In the genomic region with DNA sequence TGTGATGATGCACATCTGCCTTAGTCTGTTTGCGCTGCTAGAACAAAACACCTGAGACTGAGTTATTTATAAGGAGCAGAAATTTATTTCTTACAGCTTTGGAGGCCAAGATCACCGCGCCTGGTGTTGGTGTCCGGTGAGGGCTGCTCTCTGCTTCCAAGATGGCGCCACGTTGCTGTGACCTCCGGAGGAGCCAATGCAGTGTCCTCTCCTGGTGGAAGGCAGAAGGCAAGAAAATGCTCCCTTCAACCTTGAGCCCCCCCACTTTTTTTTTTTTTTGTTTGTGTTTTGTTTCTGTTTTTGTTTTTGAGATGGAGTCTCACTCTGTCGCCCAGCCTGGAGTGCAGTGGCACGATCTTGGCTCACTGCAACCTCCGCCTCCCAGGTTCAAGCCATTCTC, we compare ENCODE assay signal across 35 cellular contexts.
"Had no signal": no experiment of that assay in that cellular context is flagged by ENCODE, and none has a peak within 500 bp of the region (broad histone marks: within the 10 kb centered on the region; RNA-seq: fewer than 3 reads in every experiment).

No MANE protein-coding gene starts in this region.

- H3K4me1 ChIP-seq: adrenal gland, body of pancreas, breast epithelium had no signal

- H3K4me3 ChIP-seq: adrenal gland, body of pancreas, breast epithelium had no signal

- ATAC-seq: activated CD8-positive, alpha-beta T cell treated with anti-CD3 and anti-CD28 coated beads for 36 hours; activated naive CD4-positive, alpha-beta T cell treated with anti-CD3 and anti-CD28 coated beads, Interleukin-2, amount 50 U/mL, for 72 hours; activated T-cell treated with anti-CD3 and anti-CD28 coated beads, Interleukin-2, amount 50 U/mL, for 4 hours; activated T-cell treated with anti-CD3 and anti-CD28 coated beads, Interleukin-2, amount 50 U/mL, for 72 hours; activated T-helper 17 cell treated with anti-CD3 and anti-CD28 coated beads, Interleukin-2, amount 50 U/mL, for 72 hours; body of pancreas had no signal

- H3K36me3 ChIP-seq: adrenal gland, brain microvascular endothelial cell, breast epithelium had no signal

- DNase-seq: activated B cell treated with CpG ODN at 0.5 μM for 24 hours; activated CD4-positive, alpha-beta memory T cell treated with anti-CD3 and anti-CD28 coated beads for 36 hours; activated CD4-positive, alpha-beta T cell treated with anti-CD3 and anti-CD28 coated beads for 4 hours; activated CD4-positive, alpha-beta T cell treated with anti-CD3 and anti-CD28 coated beads, Interleukin-2, amount 10 ng/mL, durations not matched to agents 24 days and 14 days; activated CD4-positive, alpha-beta T cell treated with anti-CD3 and anti-CD28 coated beads, Interleukin-2, amount 50 U/mL, for 1 hour; activated CD4-positive, alpha-beta T cell treated with anti-CD3 and anti-CD28 coated beads, Interleukin-2, amount 50 U/mL, for 4 hours; activated CD4-positive, CD25-positive, alpha-beta regulatory T cell treated with anti-CD3 and anti-CD28 coated beads, Interleukin-2, amount 50 U/mL, for 72 hours; activated CD8-positive, alpha-beta memory T cell treated with anti-CD3 and anti-CD28 coated beads, Interleukin-2, amount 50 U/mL, for 4 hours; activated CD8-positive, alpha-beta T cell treated with anti-CD3 and anti-CD28 coated beads for 36 hours; activated effector memory CD4-positive, alpha-beta T cell treated with anti-CD3 and anti-CD28 coated beads, Interleukin-2, amount 50 U/mL, for 16 hours; activated gamma-delta T cell treated with Interleukin-2 at 50 U/mL for 16 hours; activated naive CD4-positive, alpha-beta T cell; activated naive CD4-positive, alpha-beta T cell treated with anti-CD3 and anti-CD28 coated beads for 36 hours; activated naive CD4-positive, alpha-beta T cell treated with anti-CD3 and anti-CD28 coated beads, Interleukin-2, amount 50 U/mL, for 16 hours; activated naive CD8-positive, alpha-beta T cell treated with anti-CD3 and anti-CD28 coated beads for 36 hours; activated T-cell treated with anti-CD3 and anti-CD28 coated beads for 4 hours; activated T-cell treated with anti-CD3 and anti-CD28 coated beads, Interleukin-2, amount 50 U/mL, for 1 hour; activated T-cell treated with anti-CD3 and anti-CD28 coated beads, Interleukin-2, amount 50 U/mL, for 4 hours; activated T-cell treated with anti-CD3 and anti-CD28 coated beads, Interleukin-2, amount 50 U/mL, for 72 hours; adrenal gland; amniotic stem cell; aorta; body of pancreas; brain microvascular endothelial cell; caudate nucleus; cerebellar nuclear complex; T-helper 1 cell; T-helper 2 cell; T-helper 9 cell had no signal

- FAIRE-seq: astrocyte, TTC549 had no signal

- H3K27ac ChIP-seq: adrenal gland, body of pancreas, brain microvascular endothelial cell, breast epithelium, VCaP had no signal

- H3K27me3 ChIP-seq: adrenal gland, body of pancreas, brain microvascular endothelial cell, breast epithelium had no signal

- H3K9me3 ChIP-seq: adrenal gland, body of pancreas, breast epithelium had no signal
